In genomic region chr15:101152914-101153313, GRCh38 we compare ENCODE assay signal across 2 cellular contexts.
TF ChIP-seq lines count a peak whose summit lies in the region.

No MANE protein-coding gene starts in this region.

TF ChIP-seq in SK-N-SH, 30 proteins besides CTCF, POLR2A, EP300 and RAD21 (continued from another document):
- TF ChIP-seq IRF3 (IDR thresholded peaks at IDR 0.05; ENCODE audit: low read depth, low read length) = no peak
- no peak for TF ChIP-seq PBX3 (IDR thresholded peaks at IDR 0.05)

TF ChIP-seq in liver, 16 proteins besides CTCF, POLR2A, EP300 and RAD21 (continued from another document):
- TF ChIP-seq REST (IDR thresholded peaks at IDR 0.05) (no peak), SP1 (IDR thresholded peaks at IDR 0.05) (no peak), ZBTB33 (IDR thresholded peaks at IDR 0.05) (no peak), HNF4G (IDR thresholded peaks at IDR 0.05) (no peak), GABPA (IDR thresholded peaks at IDR 0.05 in 1 of 2, conservative IDR thresholded peaks at IDR 0.05 in 1 of 2) (no peak), ATF3 (IDR thresholded peaks at IDR 0.05) (no peak)
TF ChIP-seq in liver: peak in this region for 0.
